Comparison of ENCODE assay signal across 20 cellular contexts in the genomic region with DNA sequence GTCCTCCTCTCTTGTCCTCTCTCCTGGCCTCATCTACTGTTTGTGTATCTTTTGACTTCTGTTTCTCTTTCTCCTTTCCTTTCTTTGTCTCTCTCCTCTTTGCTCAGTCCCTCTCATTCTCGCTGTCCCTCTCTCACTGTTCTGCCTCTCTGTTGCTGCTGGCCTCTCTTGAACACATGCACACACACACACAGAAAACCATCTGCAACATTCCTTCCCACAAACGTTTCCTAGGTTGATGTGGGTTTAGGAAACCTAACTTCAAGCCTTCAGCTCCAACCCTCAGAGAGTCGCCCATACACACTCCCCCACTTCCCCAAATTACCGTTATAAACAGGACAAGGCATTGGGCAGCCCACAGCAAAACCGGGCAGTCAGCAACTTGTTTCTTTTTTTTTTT. TPM values are rescaled to one million over a fixed set of nuclear protein-coding genes. Genes with fewer than 3 reads are reported as not detected.
DNase-seq lines count a peak whose midpoint lies in the region; ATAC-seq, FAIRE-seq and TF ChIP-seq lines count a peak whose summit lies in the region.
"Had no signal": no experiment of that assay in that cellular context is flagged by ENCODE, and none has a peak within 500 bp of the region (broad histone marks: within the 10 kb centered on the region; RNA-seq: fewer than 3 reads in every experiment).

No MANE protein-coding gene starts in this region.

- peaks cover 7% of the 10 kb centered on the region for H3K27me3 Mint-ChIP-seq in type B pancreatic cell

- intact Hi-C loops in Right ventricle myocardium inferior (cut with DNase I) = no loop called here

- no peaks in the 10 kb centered on the region for H3K36me3 Mint-ChIP-seq in type B pancreatic cell

- peaks cover 25% of the 10 kb centered on the region for H3K4me1 Mint-ChIP-seq in type B pancreatic cell (ENCODE audit: unreplicated experiment)

- H3K4me3 ChIP-seq in right atrium auricular region = no peak overlapping the region
- H3K4me3 ChIP-seq in foreskin fibroblast (ENCODE audit: low read depth in 1 of 2, low read length in 2 of 2) = no peak overlapping the region
- H3K4me3 ChIP-seq: GM23248, SK-N-MC, vagina had no signal

- no peak for FAIRE-seq in frontal cortex (lab: Jason Lieb, UNC)

- H3K27ac ChIP-seq in right atrium auricular region = no peak overlapping the region
- H3K27ac ChIP-seq: GM23248, SK-N-MC, vagina, WERI-Rb-1 had no signal

- DNase-seq in Right ventricle myocardium inferior (ENCODE audit: missing footprints) (no peak), right atrium auricular region (ENCODE audit: low spot score) (no peak), MV-4-11 (lab: John Stamatoyannopoulos, UW) (peak; percentile 88), left lobe of liver (ENCODE audit: low spot score) (no peak), type B pancreatic cell (ENCODE audit: extremely low spot score, unreplicated experiment) (no peak), foreskin fibroblast (no peak), frontal cortex (ENCODE audit: low spot score in 2 of 2) (no peak), NCI-H146 treated with DMSO at 0.1 percent for 48 hours (lab: John Stamatoyannopoulos, UW; ENCODE audit: unreplicated experiment) (no peak)
- DNase-seq: ACHN; activated gamma-delta T cell treated with Interleukin-2 at 50 U/mL for 16 hours; Caco-2; GF-D8; GM23248; NCI-H1048; NCI-H526; stimulated activated naive CD8-positive, alpha-beta T cell treated with anti-CD3 and anti-CD28 coated beads, Interleukin-15, amount 100 ng/mL, for 72 hours; WERI-Rb-1 had no signal

- no peak overlapping the region for H3K4me3 Mint-ChIP-seq in type B pancreatic cell
- H3K4me3 Mint-ChIP-seq: stimulated activated naive CD8-positive, alpha-beta T cell treated with anti-CD3 and anti-CD28 coated beads, Interleukin-15, amount 100 ng/mL, for 72 hours had no signal

- H3K36me3 ChIP-seq in right atrium auricular region = no peaks in the 10 kb centered on the region
- H3K36me3 ChIP-seq: vagina, WERI-Rb-1 had no signal

- no peak for TF ChIP-seq CTCF in right atrium auricular region (IDR thresholded peaks at IDR 0.05)
- no peak for TF ChIP-seq CTCF in type B pancreatic cell (conservative IDR thresholded peaks at IDR 0.05)
- TF ChIP-seq CTCF in foreskin fibroblast (IDR thresholded peaks at IDR 0.05; ENCODE audit: low read depth, low read length) = no peak

- H3K9me3 Mint-ChIP-seq in type B pancreatic cell = no peaks in the 10 kb centered on the region
- H3K9me3 Mint-ChIP-seq: stimulated activated naive CD8-positive, alpha-beta T cell treated with anti-CD3 and anti-CD28 coated beads, Interleukin-15, amount 100 ng/mL, for 72 hours had no signal

- no peaks in the 10 kb centered on the region for H3K27me3 ChIP-seq in right atrium auricular region
- H3K27me3 ChIP-seq: vagina had no signal

- peak overlapping the region; percentile 2 for H3K27ac Mint-ChIP-seq in type B pancreatic cell
- H3K27ac Mint-ChIP-seq: progenitor cell of endocrine pancreas had no signal

- peak; percentile 39 for ATAC-seq in Right ventricle myocardium inferior
- peak; percentile 28 for ATAC-seq in left lobe of liver
- ATAC-seq: stimulated activated naive CD8-positive, alpha-beta T cell treated with anti-CD3 and anti-CD28 coated beads, Interleukin-15, amount 100 ng/mL, for 72 hours had no signal

- H3K4me1 ChIP-seq in right atrium auricular region = peaks cover 0 to 10% of the 10 kb centered on the region in 2 donors
- H3K4me1 ChIP-seq: Caco-2 had no signal

- H3K9me3 ChIP-seq in right atrium auricular region = no peaks in the 10 kb centered on the region
- H3K9me3 ChIP-seq: Caco-2, vagina had no signal

RNA-seq across cellular contexts. Expression of gene SSBP3, which starts 10.9 kb away (rescaled TPM):
- total RNA-seq in Right ventricle myocardium inferior = 53.6 TPM
- total RNA-seq in right atrium auricular region = 10 to 100 TPM; 15.2 to 16.6 TPM
- total RNA-seq in left lobe of liver = 21.7 TPM
- total RNA-seq in type B pancreatic cell (ENCODE audit: low replicate concordance) = 69.5 and 129 TPM in 2 replicates
- total RNA-seq in frontal cortex = 39.1 TPM
